Comparison of ENCODE assay signal across 8 cellular contexts in genomic region chr4:37827030-37827705, GRCh38. TPM values are rescaled to one million over a fixed set of nuclear protein-coding genes. Genes with fewer than 3 reads are reported as not detected.
DNase-seq lines count a peak whose midpoint lies in the region; TF ChIP-seq lines count a peak whose summit lies in the region.

No MANE protein-coding gene starts in this region.

- WGBS in stomach, 5 donors, result 3 to 5% (median 3%) methylated on average over 19 to 38 of the region's 38 CpGs

- TF ChIP-seq POLR2A in NB4 (IDR thresholded peaks at IDR 0.05; ENCODE audit: extremely low read depth, insufficient read length) (no peak), stomach (IDR thresholded peaks at IDR 0.05) (no peak)

- H3K36me3 ChIP-seq in brain microvascular endothelial cell (replicated peaks) (peaks cover 18% of the 10 kb centered on the region), kidney epithelial cell (ENCODE audit: control insufficient read depth, insufficient read depth, low read length) (no peaks in the 10 kb centered on the region), stomach (peaks cover 17 to 24% (median 23%) of the 10 kb centered on the region in 4 donors)

- TF ChIP-seq EP300 in stomach (IDR thresholded peaks at IDR 0.05), result no peak

- TF ChIP-seq CTCF in HFF-Myc (IDR thresholded peaks at IDR 0.05; ENCODE audit: low read depth, low read length, missing control alignments), result no peak
- no peak for TF ChIP-seq CTCF in NB4 (IDR thresholded peaks at IDR 0.05; ENCODE audit: low read depth, low read length)
- TF ChIP-seq CTCF in brain microvascular endothelial cell (IDR thresholded peaks at IDR 0.05; ENCODE audit: low read depth, low read length, missing control alignments), result no peak
- no peak for TF ChIP-seq CTCF in kidney epithelial cell (IDR thresholded peaks at IDR 0.05; ENCODE audit: insufficient read depth, low read length, poor library complexity, severe bottlenecking)
- TF ChIP-seq CTCF in stomach (IDR thresholded peaks at IDR 0.05), result no peak

- intact Hi-C loops in stomach (cut with DNase I; ENCODE audit: low total_unique reads), result loop anchor here (5.0 to 10.0 kb wide), 2 partner anchors 58 to 150 kb away; no protein-coding TSS in a partner anchor

- H3K27ac ChIP-seq in brain microvascular endothelial cell (peak overlapping the region; percentile 77), stomach (peak overlapping the region; percentile 83 to 90 (median 88))

- peak; percentile 21 for DNase-seq in activated CD4-positive, alpha-beta T cell treated with anti-CD3 and anti-CD28 coated beads for 48 hours
- no peak for DNase-seq in activated CD4-positive, alpha-beta T cell treated with anti-CD3 and anti-CD28 coated beads, Interleukin-2, amount 50 U/mL, for 1 hour
- no peak for DNase-seq in HFF-Myc (ENCODE audit: extremely low read depth, low read depth)
- DNase-seq in NB4 (ENCODE audit: low read depth), result peak; percentile 56
- DNase-seq in brain microvascular endothelial cell, result peak; percentile 68
- DNase-seq in kidney epithelial cell (ENCODE audit: low read depth), result no peak
- DNase-seq in stomach, result peak; percentile 27
- no peak for DNase-seq in MV-4-11 (lab: John Stamatoyannopoulos, UW)

- H3K4me3 ChIP-seq in HFF-Myc (replicated peaks; ENCODE audit: low read depth, low read length) (peak overlapping the region; percentile 91), NB4 (ENCODE audit: low read depth, low read length) (peak overlapping the region; percentile 81), brain microvascular endothelial cell (ENCODE audit: low read depth, low read length) (peak overlapping the region; percentile 92), kidney epithelial cell (ENCODE audit: low read depth, low read length) (peak overlapping the region; percentile 89), stomach (peak overlapping the region; percentile 74 to 95 (median 88))

- H3K4me1 ChIP-seq in stomach, result peaks cover 8 to 36% (median 23%) of the 10 kb centered on the region in 4 donors

- in situ Hi-C loops in brain microvascular endothelial cell (cut with HindIII; ENCODE audit: low pct_ligation_motif_present, low sequenced_read_pairs), result no loop called here

- H3K27me3 ChIP-seq in brain microvascular endothelial cell (replicated peaks) (no peaks in the 10 kb centered on the region), kidney epithelial cell (ENCODE audit: control insufficient read depth, insufficient read depth, low read length) (no peaks in the 10 kb centered on the region), stomach (no peaks in the 10 kb centered on the region)

- no peaks in the 10 kb centered on the region for H3K9me3 ChIP-seq in stomach

RNA-seq across cellular contexts. Expression of gene PGM2, which starts 0.7 kb away (rescaled TPM):
- 24.3 and 27.8 TPM in 2 replicates for total RNA-seq in kidney epithelial cell
- 10 to 100 TPM in 4 of 5 donors, 1 to 10 TPM in 1; 8.7 to 53.1 (median 14.0) TPM for total RNA-seq in stomach
- 10 to 100 TPM in 1 of 3 donors, 1 to 10 TPM in 2; 7.4 to 16.8 (median 8.7) TPM for polyA plus RNA-seq in stomach

Comparison
In these comparisons a context has a peak if more than half of its experiments do, and no peak if none do; other contexts are left out.
1. DNase-seq: peak in activated CD4-positive, alpha-beta T cell treated with anti-CD3 and anti-CD28 coated beads for 48 hours (single experiment), NB4 (single experiment), brain microvascular endothelial cell (single experiment) and stomach (single experiment); none in activated CD4-positive, alpha-beta T cell treated with anti-CD3 and anti-CD28 coated beads, Interleukin-2, amount 50 U/mL, for 1 hour (single experiment), HFF-Myc (single experiment), kidney epithelial cell (single experiment) and MV-4-11 (single experiment).
2. Peak in every context shown above with its lines, with median percentiles within 50 percentile points of each other: H3K4me3 ChIP-seq.